1 cellular context compared by ENCODE assay signal in the genomic region with DNA sequence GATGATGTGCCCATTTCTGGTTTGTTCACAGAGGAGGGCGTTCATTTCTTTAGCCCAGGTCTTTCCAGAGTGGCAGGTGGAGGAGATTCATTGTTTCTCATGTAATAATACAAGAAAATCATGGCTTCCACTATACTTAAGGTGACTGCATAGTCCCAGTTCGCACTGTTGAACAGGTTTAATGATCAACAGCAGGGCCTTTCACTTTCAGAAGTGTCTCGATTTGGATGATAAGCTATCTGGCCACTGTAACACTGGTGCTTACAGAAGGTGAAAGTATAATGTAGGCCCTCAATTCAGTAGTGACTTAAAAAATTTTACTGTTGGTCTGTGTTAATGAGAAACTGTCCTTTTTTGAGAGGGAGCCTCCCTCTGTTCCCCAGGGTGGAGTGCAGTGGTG.
TF ChIP-seq lines count a peak whose summit lies in the region.

No MANE protein-coding gene starts in this region.

TF ChIP-seq in endothelial cell of umbilical vein, 7 proteins besides CTCF, POLR2A, EP300 and RAD21 (continued from another document):
- TF ChIP-seq, protein P1, sequence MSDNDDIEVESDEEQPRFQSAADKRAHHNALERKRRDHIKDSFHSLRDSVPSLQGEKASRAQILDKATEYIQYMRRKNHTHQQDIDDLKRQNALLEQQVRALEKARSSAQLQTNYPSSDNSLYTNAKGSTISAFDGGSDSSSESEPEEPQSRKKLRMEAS (IDR thresholded peaks at IDR 0.05; ENCODE audit: insufficient read depth, insufficient read length): no peak
- TF ChIP-seq JUN (IDR thresholded peaks at IDR 0.05; ENCODE audit: borderline replicate concordance, insufficient read depth, insufficient read length, low read depth): no peak
TF ChIP-seq in endothelial cell of umbilical vein: peak in this region for 0.
